ENCODE assay signal across 8 cellular contexts in genomic region chr9:95127249-95128176, GRCh38.
DNase-seq lines count a peak whose midpoint lies in the region; ATAC-seq, FAIRE-seq and TF ChIP-seq lines count a peak whose summit lies in the region.

No MANE protein-coding gene starts in this region.

- no peak for TF ChIP-seq POLR2A in spleen (IDR thresholded peaks at IDR 0.05)

- peaks cover 0 to 7% (median 0%) of the 10 kb centered on the region in 6 donors for H3K36me3 ChIP-seq in spleen

- intact Hi-C loops in spleen (cut with DNase I; ENCODE audit: low total_unique reads), result loop anchor here (5.0 kb wide), 1 partner anchor 345 kb away; no protein-coding TSS in a partner anchor

- peak; percentile 98 for TF ChIP-seq CTCF in AG04450 (IDR thresholded peaks at IDR 0.05; ENCODE audit: low read depth, low read length)
- TF ChIP-seq CTCF in spleen (IDR thresholded peaks at IDR 0.05 in 8 of 11, conservative IDR thresholded peaks at IDR 0.05 in 3 of 11), result peak; percentile 74 to 94 (median 90)

- no peak for FAIRE-seq in GM19239 (lab: Jason Lieb, UNC)

- H3K9me3 ChIP-seq in AG04450 (ENCODE audit: control insufficient read depth, insufficient read depth, low read length) (no peaks in the 10 kb centered on the region), spleen (no peaks in the 10 kb centered on the region)

- DNase-seq in AG04450 (ENCODE audit: low read depth, low spot score), result peak; percentile 46
- DNase-seq in GM19239 (ENCODE audit: insufficient read length, low spot score), result peak; percentile 57
- DNase-seq in NCI-H1048 (lab: John Stamatoyannopoulos, UW), result peak; percentile 31
- peak; percentile 37 for DNase-seq in activated CD4-positive, CD25-positive, alpha-beta regulatory T cell treated with anti-CD3 and anti-CD28 coated beads, Interleukin-2, amount 50 U/mL, for 16 hours (ENCODE audit: low read depth, low spot score)
- DNase-seq in central memory CD4-positive, alpha-beta T cell, result peak; percentile 40
- DNase-seq in iris pigment epithelial cell (ENCODE audit: low read depth), result peak; percentile 76
- DNase-seq in spleen, result peak; percentile 92

- POLR2A ChIA-PET in AG04450 (lab: Yijun Ruan, JAX), result interaction anchor here (1.0 to 1.3 kb wide), 2 partner anchors 102 to 121 kb away, joined by 3 read pairs; no protein-coding TSS in a partner anchor

- CTCF ChIA-PET in AG04450 (lab: Charles Lee), result interaction anchor here (0.5 to 9.0 kb wide), 72 partner anchors 8 to 988 kb away, joined by 3 to 238 read pairs (median 4); no protein-coding TSS in a partner anchor

- H3K27me3 ChIP-seq in AG04450 (ENCODE audit: control insufficient read depth, insufficient read depth, low read length) (no peaks in the 10 kb centered on the region), spleen (replicated peaks in 1 of 7) (no peaks in the 10 kb centered on the region)

- WGBS in spleen, 5 donors, result 25 to 45% (median 30%) methylated on average over 31 to 35 of the region's 35 CpGs

- no peak for ATAC-seq in HG02973 (IDR thresholded peaks at IDR 0.05; ENCODE audit: unreplicated experiment)

- H3K27ac ChIP-seq in AG04450 (ENCODE audit: low read depth, low read length) (no peak overlapping the region), spleen (no peak overlapping the region)

- H3K4me1 ChIP-seq in spleen, result peaks cover 0 to 11% (median 6%) of the 10 kb centered on the region in 6 donors

- peak overlapping the region; percentile 50 for H3K4me3 ChIP-seq in AG04450 (ENCODE audit: low read depth, low read length)
- peak overlapping the region in 4 of 8 donors; percentile 7 to 51 (median 20) for H3K4me3 ChIP-seq in spleen

Comparison
In these comparisons a context has a peak if more than half of its experiments do, and no peak if none do; other contexts are left out.
1. DNase-seq: peak in every context shown above with its lines; median percentile 92 in spleen; 76 in iris pigment epithelial cell; 57 in GM19239; 46 in AG04450; 40 in central memory CD4-positive, alpha-beta T cell; 37 in activated CD4-positive, CD25-positive, alpha-beta regulatory T cell treated with anti-CD3 and anti-CD28 coated beads, Interleukin-2, amount 50 U/mL, for 16 hours; 31 in NCI-H1048.